ENCODE assay signal across 9 cellular contexts in genomic region chr9:72527801-72528195, GRCh38. TPM values are rescaled to one million over a fixed set of nuclear protein-coding genes. Genes with fewer than 3 reads are reported as not detected.
DNase-seq lines count a peak whose midpoint lies in the region; ATAC-seq and TF ChIP-seq lines count a peak whose summit lies in the region.
"Had no signal": no experiment of that assay in that cellular context is flagged by ENCODE, and none has a peak within 500 bp of the region (broad histone marks: within the 10 kb centered on the region; RNA-seq: fewer than 3 reads in every experiment).

No MANE protein-coding gene starts in this region.

- H3K79me2 ChIP-seq in PC-9 (ENCODE audit: low read depth): 0 out of 2 replicates have a peak, but pooled peaks cover 5% of the 10 kb centered on the region

- peak overlapping the region; percentile 79 for H2AFZ ChIP-seq in PC-9

- H3K4me3 ChIP-seq in GM12864 (ENCODE audit: low read depth, low read length) (peak overlapping the region; percentile 39), PC-9 (peak overlapping the region; percentile 60), endodermal cell (ENCODE audit: low read length) (peak overlapping the region; percentile 21), psoas muscle (peak overlapping the region; percentile 52)

- no peaks in the 10 kb centered on the region for H3K9me3 Mint-ChIP-seq in endodermal cell

- no peaks in the 10 kb centered on the region for H3K27me3 ChIP-seq in PC-9 (ENCODE audit: insufficient read depth, low read depth)
- H3K27me3 ChIP-seq in endodermal cell (ENCODE audit: control insufficient read depth, insufficient read depth, low read length, poor library complexity, severe bottlenecking): no peaks in the 10 kb centered on the region
- no peaks in the 10 kb centered on the region for H3K27me3 ChIP-seq in psoas muscle (ENCODE audit: insufficient read depth in 3 of 3, low read length in 2 of 3)

- H3K4me2 ChIP-seq in PC-9: peak overlapping the region; percentile 97

- no peaks in the 10 kb centered on the region for H3K27me3 Mint-ChIP-seq in endodermal cell (ENCODE audit: insufficient read depth)

- H3K27ac Mint-ChIP-seq in endodermal cell: peak overlapping the region; percentile 87

- TSS peak; percentile 64 for BruUV-seq in PC-9 (replicated peaks; lab: Mats Ljungman, UMichigan)

- no peaks in the 10 kb centered on the region for H3K36me3 Mint-ChIP-seq in endodermal cell (ENCODE audit: low read depth)

- ATAC-seq in psoas muscle (no peak), HG02623 (IDR thresholded peaks at IDR 0.05; ENCODE audit: unreplicated experiment) (no peak)

- CTCF ChIA-PET in PC-9 (lab: Charles Lee): interaction anchor here (0.7 to 1.0 kb wide), 2 partner anchors 13 to 14 kb away, joined by 3 read pairs; no protein-coding TSS in a partner anchor

- no peaks in the 10 kb centered on the region for H3K9me2 ChIP-seq in PC-9 (ENCODE audit: insufficient read depth)

- DNase-seq in GM12864 (ENCODE audit: low read depth): no peak
- peak in 1 of 2 experiments; percentile 37 for DNase-seq in PC-9
- DNase-seq in endodermal cell: no peak
- no peak for DNase-seq in psoas muscle
- no peak for DNase-seq in germinal center (ENCODE audit: low spot score)
- no peak for DNase-seq in islet precursor cell
- DNase-seq in DMS153 treated with DMSO at 0.1 percent for 48 hours (lab: John Stamatoyannopoulos, UW; ENCODE audit: unreplicated experiment): no peak

- H4K20me1 ChIP-seq in PC-9 (ENCODE audit: insufficient read depth): no peaks in the 10 kb centered on the region

- H3F3A ChIP-seq in PC-9 (ENCODE audit: insufficient read depth, low read depth): peaks cover 48% of the 10 kb centered on the region

- H3K36me3 ChIP-seq in PC-9 (ENCODE audit: low read depth): no peaks in the 10 kb centered on the region
- H3K36me3 ChIP-seq in endodermal cell (ENCODE audit: control insufficient read depth, insufficient read depth, low read length): no peaks in the 10 kb centered on the region
- H3K36me3 ChIP-seq in psoas muscle (ENCODE audit: insufficient read depth in 1 of 2, low read depth in 1 of 2): no peaks in the 10 kb centered on the region

- POLR2A ChIA-PET in PC-9 (lab: Charles Lee; ENCODE audit: unreplicated experiment): interaction anchor here (0.5 to 2.9 kb wide), 14 partner anchors 13 to 616 kb away, joined by 3 to 17 read pairs (median 4); partner anchors contain the start of genes C9orf85 and ZFAND5

- peak overlapping the region; percentile 96 for H3K27ac ChIP-seq in PC-9
- peak overlapping the region; percentile 85 for H3K27ac ChIP-seq in endodermal cell (ENCODE audit: low read depth, low read length)
- H3K27ac ChIP-seq in psoas muscle: peak overlapping the region; percentile 67

- H3K9ac ChIP-seq in endodermal cell (ENCODE audit: extremely low read depth, low read length, poor library complexity, severe bottlenecking): peak overlapping the region; percentile 37

- TF ChIP-seq CTCF in GM12864 (IDR thresholded peaks at IDR 0.05; ENCODE audit: low read depth, low read length, missing control alignments) (no peak), PC-9 (conservative IDR thresholded peaks at IDR 0.05) (no peak), endodermal cell (conservative IDR thresholded peaks at IDR 0.05) (no peak), psoas muscle (IDR thresholded peaks at IDR 0.05) (no peak)

- H3K4me1 Mint-ChIP-seq in endodermal cell: peaks cover 12% of the 10 kb centered on the region

- H3K9me3 ChIP-seq in PC-9 (ENCODE audit: insufficient read depth, low read depth) (0 out of 2 replicates have a peak, but pooled peaks cover 3% of the 10 kb centered on the region), endodermal cell (ENCODE audit: control insufficient read depth, low read length) (no peaks in the 10 kb centered on the region), psoas muscle (peaks cover 8% of the 10 kb centered on the region)

- 41 to 61% methylated on average over 3 to 5 of the region's 5 CpGs for WGBS in endodermal cell (ENCODE audit: insufficient coverage in 1 of 2, insufficient read length in 1 of 2), 2 experiments
- 27 to 31% (median 30%) methylated on average over 5 of the region's 5 CpGs for WGBS in psoas muscle, 3 donors

- H3K4me3 Mint-ChIP-seq in endodermal cell: peak overlapping the region; percentile 41

- intact Hi-C loops in PC-9 (cut with micrococcal nuclease; ENCODE audit: unreplicated experiment) (loop anchor here (1.0 to 5.0 kb wide), 8 partner anchors 13 to 301 kb away; partner anchors contain the start of gene ZFAND5), psoas muscle (cut with DNase I) (loop anchor here in 1 of 2 donors (5.0 kb wide), 2 partner anchors 50 to 160 kb away; partner anchors contain the start of gene ZFAND5)

- H3K4me1 ChIP-seq in PC-9 (replicated peaks; ENCODE audit: insufficient read depth): peaks cover 70% of the 10 kb centered on the region
- no peaks in the 10 kb centered on the region for H3K4me1 ChIP-seq in endodermal cell (ENCODE audit: control insufficient read depth, insufficient read depth, low read length)
- H3K4me1 ChIP-seq in psoas muscle: peaks cover 16% of the 10 kb centered on the region

RNA-seq across cellular contexts. Expression of gene TMC1, which starts 6.4 kb away (rescaled TPM):
- total RNA-seq in PC-9 (2021) (5.5 and 9.0 TPM in 2 replicates), endodermal cell (under 1 TPM in 1 of 2 donors, not detected in 1; 0.09 TPM), psoas muscle (1 to 10 TPM in 1 of 4 donors, under 1 TPM in 1, not detected in 2; 0.34 to 2.6 TPM)
- polyA plus RNA-seq in endodermal cell (2013, experiment 1 of 2): not detected
- not detected for polyA plus RNA-seq in endodermal cell (2013, experiment 2 of 2)
- polyA plus RNA-seq in psoas muscle: under 1 TPM in 2 of 3 donors, not detected in 1; 0.05 to 0.08 TPM
- total RNA-seq: T-helper 2 cell treated with Interferon-gamma antibody and Interleukin-4, amounts not matched to agents 100 ng/mL and 5 ng/mL, for 36 hours had no signal
